In the genomic region with DNA sequence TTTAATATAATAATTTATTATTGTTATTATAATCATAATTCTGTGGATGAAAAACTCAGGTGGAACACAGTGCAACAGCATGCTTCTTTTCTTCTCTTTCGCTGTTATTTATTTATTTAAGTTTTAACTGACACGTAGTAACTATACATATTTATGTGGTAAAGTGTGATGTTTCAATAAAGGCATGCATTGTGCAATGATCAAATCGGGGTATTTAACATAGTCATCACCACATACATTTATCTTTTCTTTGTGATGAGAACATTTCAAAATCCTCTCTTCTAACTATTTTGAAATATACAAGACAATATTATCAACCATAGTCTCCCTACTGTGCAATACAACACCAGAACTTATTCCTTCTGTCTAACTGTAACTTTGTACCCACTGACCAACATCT, we compare ENCODE assay signal across 31 cellular contexts.
"Had no signal": no experiment of that assay in that cellular context is flagged by ENCODE, and none has a peak within 500 bp of the region (broad histone marks: within the 10 kb centered on the region; RNA-seq: fewer than 3 reads in every experiment).

No MANE protein-coding gene starts in this region.

- H3K4me2 ChIP-seq: hepatocyte had no signal

- ATAC-seq: activated CD4-positive, alpha-beta T cell treated with anti-CD3 and anti-CD28 coated beads for 36 hours; activated naive CD4-positive, alpha-beta T cell treated with anti-CD3 and anti-CD28 coated beads, Interleukin-2, amount 50 U/mL, for 72 hours; activated T-helper 17 cell treated with anti-CD3 and anti-CD28 coated beads, Interleukin-2, amount 50 U/mL, for 72 hours; left lung; natural killer cell treated with Interleukin-12 subunit alpha and Interleukin-12 subunit beta and Interleukin-15 and Interleukin-18, amount 100 ng/mL, for 72 hours; WTC11 had no signal

- H3K36me3 Mint-ChIP-seq: activated naive CD4-positive, alpha-beta T cell treated with anti-CD3 and anti-CD28 coated beads, Interleukin-2, amount 50 U/mL, for 72 hours; immature natural killer cell; natural killer cell treated with Interleukin-12 subunit alpha and Interleukin-12 subunit beta and Interleukin-15 and Interleukin-18, amount 100 ng/mL, for 72 hours; WTC11 had no signal

- H3K4me3 Mint-ChIP-seq: activated CD4-positive, alpha-beta T cell treated with anti-CD3 and anti-CD28 coated beads for 36 hours; activated T-cell treated with anti-CD3 and anti-CD28 coated beads, Interleukin-2, amount 50 U/mL, for 24 hours; activated T-helper 17 cell treated with anti-CD3 and anti-CD28 coated beads, Interleukin-2, amount 50 U/mL, for 72 hours; dendritic cell treated with granulocyte-macrophage colony-stimulating factor and Interleukin-4, amounts not matched to agents 40 ng/mL and 50 ng/mL, for 4 days; immature natural killer cell; natural killer cell treated with Interleukin-12 subunit alpha and Interleukin-12 subunit beta and Interleukin-15 and Interleukin-18, amount 100 ng/mL, for 72 hours; stimulated activated naive CD8-positive, alpha-beta T cell treated with anti-CD3 and anti-CD28 coated beads, Interleukin-15, Interleukin-2, amounts not matched to agents 100 ng/mL and 50 ng/mL, for 24 hours; T-helper 1 cell treated with Interleukin-12 subunit alpha and Interleukin-12 subunit beta and Interleukin-4 antibody, amounts not matched to agents 30 μg/mL and 1 μg/mL, for 36 hours; WTC11 had no signal

- H3K79me2 ChIP-seq: hepatocyte had no signal

- H3K9me3 Mint-ChIP-seq: activated naive CD4-positive, alpha-beta T cell treated with anti-CD3 and anti-CD28 coated beads, Interleukin-2, amount 50 U/mL, for 72 hours; activated T-cell treated with anti-CD3 and anti-CD28 coated beads, Interleukin-2, amount 50 U/mL, for 24 hours; activated T-helper 17 cell treated with anti-CD3 and anti-CD28 coated beads, Interleukin-2, amount 50 U/mL, for 72 hours; dendritic cell treated with granulocyte-macrophage colony-stimulating factor and Interleukin-4, amounts not matched to agents 40 ng/mL and 50 ng/mL, for 4 days; natural killer cell treated with Interleukin-12 subunit alpha and Interleukin-12 subunit beta and Interleukin-15 and Interleukin-18, amount 100 ng/mL, for 72 hours; stimulated activated naive CD8-positive, alpha-beta T cell treated with anti-CD3 and anti-CD28 coated beads, Interleukin-15, Interleukin-2, amounts not matched to agents 100 ng/mL and 50 ng/mL, for 24 hours; T-helper 1 cell treated with Interleukin-12 subunit alpha and Interleukin-12 subunit beta and Interleukin-4 antibody, amounts not matched to agents 30 μg/mL and 1 μg/mL, for 36 hours had no signal

- H3K4me3 ChIP-seq: adrenal gland, cardiac muscle cell, hepatocyte, left lung, lung, prostate gland, right atrium auricular region, thyroid gland had no signal

- H2AFZ ChIP-seq: hepatocyte had no signal

- H3K36me3 ChIP-seq: adrenal gland, cardiac muscle cell, left lung, prostate gland, right atrium auricular region, thyroid gland had no signal

- FAIRE-seq: endometrium, frontal cortex, urothelium cell line had no signal

- H3K27ac Mint-ChIP-seq: activated CD4-positive, alpha-beta T cell treated with anti-CD3 and anti-CD28 coated beads for 36 hours; activated naive CD4-positive, alpha-beta T cell treated with anti-CD3 and anti-CD28 coated beads, Interleukin-2, amount 50 U/mL, for 72 hours; activated T-cell treated with anti-CD3 and anti-CD28 coated beads, Interleukin-2, amount 50 U/mL, for 24 hours; activated T-helper 17 cell treated with anti-CD3 and anti-CD28 coated beads, Interleukin-2, amount 50 U/mL, for 72 hours; dendritic cell treated with granulocyte-macrophage colony-stimulating factor and Interleukin-4, amounts not matched to agents 40 ng/mL and 50 ng/mL, for 4 days; immature natural killer cell; natural killer cell treated with Interleukin-12 subunit alpha and Interleukin-12 subunit beta and Interleukin-15 and Interleukin-18, amount 100 ng/mL, for 72 hours; stimulated activated naive CD8-positive, alpha-beta T cell treated with anti-CD3 and anti-CD28 coated beads, Interleukin-15, Interleukin-2, amounts not matched to agents 100 ng/mL and 50 ng/mL, for 24 hours; T-helper 1 cell treated with Interleukin-12 subunit alpha and Interleukin-12 subunit beta and Interleukin-4 antibody, amounts not matched to agents 30 μg/mL and 1 μg/mL, for 36 hours; WTC11 had no signal

- H3K4me1 ChIP-seq: adrenal gland, left lung, prostate gland had no signal

- H3K27me3 ChIP-seq: adrenal gland, cardiac muscle cell, hepatocyte, left lung, right atrium auricular region, thyroid gland had no signal

- H3K4me1 Mint-ChIP-seq: activated CD4-positive, alpha-beta T cell treated with anti-CD3 and anti-CD28 coated beads for 36 hours; activated T-helper 17 cell treated with anti-CD3 and anti-CD28 coated beads, Interleukin-2, amount 50 U/mL, for 72 hours; immature natural killer cell had no signal

- DNase-seq: activated CD4-positive, alpha-beta T cell treated with anti-CD3 and anti-CD28 coated beads for 36 hours; activated CD4-positive, alpha-beta T cell treated with anti-CD3 and anti-CD28 coated beads, Interleukin-2, amount 50 U/mL, for 4 hours; activated CD8-positive, alpha-beta memory T cell treated with anti-CD3 and anti-CD28 coated beads for 24 hours; activated CD8-positive, alpha-beta memory T cell treated with anti-CD3 and anti-CD28 coated beads, Interleukin-2, amount 50 U/mL, for 4 hours; activated T-cell treated with anti-CD3 and anti-CD28 coated beads, Interleukin-2, amount 50 U/mL, for 24 hours; adrenal gland; effector CD4-positive, alpha-beta T cell; glutamatergic neuron; immature natural killer cell; kidney glomerular epithelial cell; left lung; stimulated activated CD4-positive, alpha-beta T cell treated with anti-CD3 and anti-CD28 coated beads, Interleukin-12 subunit alpha, Interleukin-12 subunit beta, amount 100 ng/mL, for 4 hours; stimulated activated CD4-positive, alpha-beta T cell treated with anti-CD3 and anti-CD28 coated beads, Interleukin-4, amount 100 ng/mL, for 4 hours; substantia nigra; T1000; thyroid gland had no signal

- H3K27ac ChIP-seq: adrenal gland, cardiac muscle cell, hepatocyte, left lung, prostate gland, right atrium auricular region, thyroid gland had no signal

- H3K9me3 ChIP-seq: adrenal gland, left lung, prostate gland, right atrium auricular region, thyroid gland had no signal
